Comparison of ENCODE assay signal across 1 cellular context in the genomic region with DNA sequence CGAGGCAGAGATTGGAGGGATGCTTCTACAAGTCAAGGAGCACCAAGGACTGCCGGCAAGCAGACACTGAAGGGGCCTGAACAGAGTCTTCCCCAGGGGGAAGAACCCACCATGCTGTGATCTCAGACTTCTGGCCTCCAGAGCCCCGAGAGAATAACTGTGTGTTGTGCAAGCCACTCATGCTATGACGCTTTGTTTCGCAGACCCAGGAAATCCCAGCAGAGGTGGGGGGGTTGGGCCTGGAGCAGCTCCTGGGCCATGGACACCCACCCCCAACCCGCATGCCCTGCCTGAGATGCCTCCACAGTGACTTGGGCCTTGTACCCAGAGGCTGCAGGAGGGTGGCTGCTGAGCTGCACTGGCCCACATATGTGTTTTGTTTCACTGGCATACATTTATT.
TF ChIP-seq lines count a peak whose summit lies in the region.

No MANE protein-coding gene starts in this region.

TF ChIP-seq in GM23338, 12 proteins besides CTCF, POLR2A, EP300 and RAD21 (continued from another document):
- TF ChIP-seq JUNB (IDR thresholded peaks at IDR 0.05; ENCODE audit: unreplicated experiment) = no peak
- TF ChIP-seq ZNF331 (CRISPR knock-in tag; IDR thresholded peaks at IDR 0.05; ENCODE audit: low read depth) = no peak
TF ChIP-seq in GM23338: peak in this region for 0.
